In genomic region chr7:141348728-141349127, GRCh38 we compare ENCODE assay signal across 26 cellular contexts.
"Had no signal": no experiment of that assay in that cellular context is flagged by ENCODE, and none has a peak within 500 bp of the region (broad histone marks: within the 10 kb centered on the region; RNA-seq: fewer than 3 reads in every experiment).

No MANE protein-coding gene starts in this region.

- H2AFZ ChIP-seq: neural progenitor cell, parathyroid adenoma had no signal

- H3K4me2 ChIP-seq: neural progenitor cell had no signal

- H3K4me3 ChIP-seq: neural progenitor cell, ovary, psoas muscle, right lobe of liver, sigmoid colon, stomach, thoracic aorta, thyroid gland, tibial nerve, upper lobe of left lung, vagina had no signal

- H3K27me3 ChIP-seq: neural progenitor cell, ovary, right lobe of liver, sigmoid colon, stomach, thyroid gland, tibial nerve, upper lobe of left lung, vagina had no signal

- H3K27ac ChIP-seq: neural progenitor cell, ovary, parathyroid adenoma, psoas muscle, right lobe of liver, sigmoid colon, stomach, thoracic aorta, thyroid gland, tibial nerve, upper lobe of left lung, vagina had no signal

- H3K9ac ChIP-seq: neural progenitor cell, parathyroid adenoma had no signal

- H3K9me3 ChIP-seq: ovary, psoas muscle, right lobe of liver, sigmoid colon, stomach, thoracic aorta, thyroid gland, tibial nerve, upper lobe of left lung, vagina had no signal

- FAIRE-seq: small intestine, urothelium cell line had no signal

- DNase-seq: naive thymus-derived CD8-positive, alpha-beta T cell; nephron progenitor cell; occipital lobe; ovary; posterior cingulate gyrus; psoas muscle; right cardiac atrium; right lobe of liver; sigmoid colon; small intestine; stimulated activated CD4-positive, alpha-beta T cell treated with anti-CD3 and anti-CD28 coated beads, Interleukin-15, amount 100 ng/mL, for 24 hours; stimulated activated CD4-positive, alpha-beta T cell treated with anti-CD3 and anti-CD28 coated beads, Interleukin-2, amount 100 ng/mL, for 24 hours; stimulated activated CD4-positive, alpha-beta T cell treated with anti-CD3 and anti-CD28 coated beads, Interleukin-2, amount 100 ng/mL, for 48 hours; stimulated activated CD4-positive, alpha-beta T cell treated with anti-CD3 and anti-CD28 coated beads, Interleukin-4, amount 100 ng/mL, for 24 hours; stimulated activated naive B cell treated with anti-CD40 and anti-IgM and Interleukin-4, amounts not matched to agents 10 μg/mL and 1 μg/mL and 100 μg/mL, for 72 hours; stimulated activated naive CD4-positive, alpha-beta T cell treated with Interleukin-2 at 50 U/mL for 16 hours; stomach; thyroid gland; trophoblast cell; upper lobe of left lung had no signal

- H3K36me3 ChIP-seq: neural progenitor cell, ovary, right lobe of liver, sigmoid colon, stomach, thoracic aorta, thyroid gland, tibial nerve, upper lobe of left lung, vagina had no signal
